Comparison of ENCODE assay signal across 4 cellular contexts in the genomic region with DNA sequence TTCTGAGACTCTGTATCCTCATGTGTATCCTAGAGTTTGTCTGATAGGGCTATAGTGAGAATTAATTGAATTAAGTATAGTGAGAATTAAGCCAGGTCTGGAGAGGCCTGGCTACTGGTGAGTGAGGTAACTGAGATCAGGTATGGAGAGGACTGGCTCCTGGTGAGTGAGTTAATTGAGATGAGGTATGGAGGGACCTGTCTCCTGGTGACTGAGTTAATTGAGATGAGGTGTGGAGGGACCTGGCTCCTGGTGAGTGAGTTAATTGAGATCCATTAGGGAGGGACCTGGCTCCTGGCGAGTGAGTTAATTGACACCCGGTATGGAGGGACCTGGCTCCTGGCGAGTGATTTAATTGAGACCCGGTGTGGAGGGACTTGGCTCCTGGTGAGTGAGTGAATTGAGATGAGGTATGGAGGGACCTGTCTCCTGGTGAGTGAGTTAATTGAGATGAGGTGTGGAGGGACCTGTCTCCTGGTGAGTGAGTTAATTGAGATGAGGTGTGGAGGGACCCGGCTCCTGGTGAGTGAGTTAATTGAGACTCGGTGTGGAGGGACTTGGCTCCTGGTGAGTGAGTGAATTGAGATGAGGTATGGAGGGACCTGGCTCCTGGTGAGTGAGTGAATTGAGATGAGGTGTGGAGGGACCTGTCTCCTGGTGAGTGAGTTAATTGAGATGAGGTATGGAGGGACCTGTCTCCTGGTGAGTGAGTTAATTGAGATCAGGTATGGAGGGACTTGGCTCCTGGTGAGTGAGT. TPM values are rescaled to one million over a fixed set of nuclear protein-coding genes. Genes with fewer than 3 reads are reported as not detected.
"Had no signal": no experiment of that assay in that cellular context is flagged by ENCODE, and none has a peak within 500 bp of the region (broad histone marks: within the 10 kb centered on the region; RNA-seq: fewer than 3 reads in every experiment).

No MANE protein-coding gene starts in this region.

RNA-seq across cellular contexts. Expression of a gene that starts 10.5 kb away (rescaled TPM):
- total RNA-seq: astrocyte, LHCN-M2, RPMI7951, SJSA1 had no signal
